Comparison of ENCODE assay signal across 1 cellular context in genomic region chr1:185316163-185317033, GRCh38.
TF ChIP-seq lines count a peak whose summit lies in the region.

No MANE protein-coding gene starts in this region.

TF ChIP-seq in K562, 482 proteins besides CTCF, POLR2A, EP300 and RAD21 (continued from another document and continues in another):
- TF ChIP-seq ATF3 (IDR thresholded peaks at IDR 0.05), result no peak
- 0 out of 2 replicates have a peak, but pooled peaks have one; percentile 46 for TF ChIP-seq ATF3 (CRISPR knock-in tag; conservative IDR thresholded peaks at IDR 0.05)
- TF ChIP-seq PHTF2 (CRISPR knock-in tag; IDR thresholded peaks at IDR 0.05), result no peak
- no peak for TF ChIP-seq ZNF347 (CRISPR knock-in tag; IDR thresholded peaks at IDR 0.05; ENCODE audit: low read depth)
- no peak for TF ChIP-seq MITF (IDR thresholded peaks at IDR 0.05)
- TF ChIP-seq ETS1 (conservative IDR thresholded peaks at IDR 0.05; ENCODE audit: control insufficient read depth, low read depth, low read length), result peak; percentile 56
- peak; percentile 87 for TF ChIP-seq VEZF1 (CRISPR knock-in tag; IDR thresholded peaks at IDR 0.05)
- no peak for TF ChIP-seq ZNF197 (CRISPR knock-in tag; IDR thresholded peaks at IDR 0.05; ENCODE audit: low read depth)
- TF ChIP-seq CBX2 (IDR thresholded peaks at IDR 0.05; ENCODE audit: insufficient read depth, low read length, poor library complexity, severe bottlenecking), result no peak
- no peak for TF ChIP-seq WHSC1 (IDR thresholded peaks at IDR 0.05; ENCODE audit: low read length)
- TF ChIP-seq SETDB1 (IDR thresholded peaks at IDR 0.05; ENCODE audit: low read length), result no peak
- no peak for TF ChIP-seq TRIM25 (IDR thresholded peaks at IDR 0.05; ENCODE audit: borderline replicate concordance)
- TF ChIP-seq PREB (CRISPR knock-in tag; IDR thresholded peaks at IDR 0.05), result 0 out of 2 replicates have a peak, but pooled peaks have one; percentile 82
- TF ChIP-seq NR2F6 (CRISPR knock-in tag; IDR thresholded peaks at IDR 0.05), result no peak
- TF ChIP-seq MIER1 (IDR thresholded peaks at IDR 0.05; ENCODE audit: low read depth), result no peak
- no peak for TF ChIP-seq PURB (CRISPR knock-in tag; IDR thresholded peaks at IDR 0.05; ENCODE audit: low read depth)
- 0 out of 2 replicates have a peak, but pooled peaks have one; percentile 61 for TF ChIP-seq ERF (CRISPR knock-in tag; IDR thresholded peaks at IDR 0.05)
- TF ChIP-seq CREB3 (tag; conservative IDR thresholded peaks at IDR 0.05; ENCODE audit: low read depth), result no peak
- TF ChIP-seq TCF3 (CRISPR knock-in tag; IDR thresholded peaks at IDR 0.05), result no peak
- TF ChIP-seq ZBTB34 (CRISPR knock-in tag; IDR thresholded peaks at IDR 0.05), result no peak
- no peak for TF ChIP-seq STAT5B (CRISPR knock-in tag; IDR thresholded peaks at IDR 0.05)
- TF ChIP-seq TFAP4 (CRISPR knock-in tag; IDR thresholded peaks at IDR 0.05; ENCODE audit: borderline replicate concordance), result peak; percentile 18
- no peak for TF ChIP-seq ARHGAP35 (IDR thresholded peaks at IDR 0.05; ENCODE audit: partially characterized antibody)
- no peak for TF ChIP-seq CBFA2T3 (IDR thresholded peaks at IDR 0.05)
- peak; percentile 57; the same call in 1 of the 2 replicates for TF ChIP-seq KLF6 (CRISPR knock-in tag; IDR thresholded peaks at IDR 0.05; ENCODE audit: borderline replicate concordance)
- TF ChIP-seq MAX (CRISPR knock-in tag; IDR thresholded peaks at IDR 0.05), result peak; percentile 68; the same call in 1 of the 2 replicates
- peak; percentile 78; the same call in 1 of the 2 replicates for TF ChIP-seq ZNF609 (CRISPR knock-in tag; IDR thresholded peaks at IDR 0.05; ENCODE audit: borderline replicate concordance)
- TF ChIP-seq CREM (IDR thresholded peaks at IDR 0.05; ENCODE audit: low read depth), result peak; percentile 92
- no peak for TF ChIP-seq BRF2 (IDR thresholded peaks at IDR 0.05; ENCODE audit: borderline replicate concordance, insufficient read depth, insufficient read length)
- TF ChIP-seq POLR2B (IDR thresholded peaks at IDR 0.05; ENCODE audit: low read depth, partially characterized antibody), result peak; percentile 36
- peak; percentile 57; the same call in 1 of the 2 replicates for TF ChIP-seq ZNF212 (CRISPR knock-in tag; IDR thresholded peaks at IDR 0.05)
- TF ChIP-seq HNRNPK (IDR thresholded peaks at IDR 0.05; ENCODE audit: low read depth, low read length, poor library complexity, severe bottlenecking), result no peak
- TF ChIP-seq ARID1B (IDR thresholded peaks at IDR 0.05), result no peak
- peak; percentile 92 for TF ChIP-seq NFYB (IDR thresholded peaks at IDR 0.05; ENCODE audit: extremely low read depth, insufficient read length)
- TF ChIP-seq MXD1 (CRISPR knock-in tag; IDR thresholded peaks at IDR 0.05; ENCODE audit: borderline replicate concordance, poor library complexity, severe bottlenecking), result no peak
- TF ChIP-seq IFI16 (CRISPR knock-in tag; IDR thresholded peaks at IDR 0.05), result no peak
- peak; percentile 29; the same call in 1 of the 2 replicates for TF ChIP-seq ETV1 (tag; conservative IDR thresholded peaks at IDR 0.05; ENCODE audit: low read depth)
- TF ChIP-seq SNAPC5 (CRISPR knock-in tag; IDR thresholded peaks at IDR 0.05), result no peak
- no peak for TF ChIP-seq ID3 (CRISPR knock-in tag; IDR thresholded peaks at IDR 0.05)
- no peak for TF ChIP-seq ID3 (tag; IDR thresholded peaks at IDR 0.05)
- no peak for TF ChIP-seq ZNF384 (IDR thresholded peaks at IDR 0.05; ENCODE audit: low read depth, low read length)
